Comparison of ENCODE assay signal across 1 cellular context in genomic region chr17:17787568-17787967, GRCh38.
TF ChIP-seq lines count a peak whose summit lies in the region.

No MANE protein-coding gene starts in this region.

TF ChIP-seq in SK-N-SH, 30 proteins besides CTCF, POLR2A, EP300 and RAD21 (continued from another document):
- TF ChIP-seq, protein P1, sequence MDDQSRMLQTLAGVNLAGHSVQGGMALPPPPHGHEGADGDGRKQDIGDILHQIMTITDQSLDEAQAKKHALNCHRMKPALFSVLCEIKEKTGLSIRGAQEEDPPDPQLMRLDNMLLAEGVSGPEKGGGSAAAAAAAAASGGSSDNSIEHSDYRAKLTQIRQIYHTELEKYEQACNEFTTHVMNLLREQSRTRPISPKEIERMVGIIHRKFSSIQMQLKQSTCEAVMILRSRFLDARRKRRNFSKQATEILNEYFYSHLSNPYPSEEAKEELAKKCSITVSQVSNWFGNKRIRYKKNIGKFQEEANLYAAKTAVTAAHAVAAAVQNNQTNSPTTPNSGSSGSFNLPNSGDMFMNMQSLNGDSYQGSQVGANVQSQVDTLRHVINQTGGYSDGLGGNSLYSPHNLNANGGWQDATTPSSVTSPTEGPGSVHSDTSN (IDR thresholded peaks at IDR 0.05), result no peak
- TF ChIP-seq JUND (IDR thresholded peaks at IDR 0.05), result no peak
- no peak for TF ChIP-seq TAF1 (IDR thresholded peaks at IDR 0.05; ENCODE audit: borderline replicate concordance, low read depth, low read length)
